19 cellular contexts compared by ENCODE assay signal in genomic region chr11:8372641-8373381, GRCh38.
DNase-seq lines count a peak whose midpoint lies in the region; ATAC-seq and TF ChIP-seq lines count a peak whose summit lies in the region.
"Had no signal": no experiment of that assay in that cellular context is flagged by ENCODE, and none has a peak within 500 bp of the region (broad histone marks: within the 10 kb centered on the region; RNA-seq: fewer than 3 reads in every experiment).

No MANE protein-coding gene starts in this region.

- H2AFZ ChIP-seq in neural progenitor cell (replicated peaks), result no peak overlapping the region
- H2AFZ ChIP-seq: GM23338 had no signal

- H3K9ac ChIP-seq in neural progenitor cell, result no peak overlapping the region

- peaks cover 6% of the 10 kb centered on the region for H3K36me3 Mint-ChIP-seq in neural progenitor cell

- no peak overlapping the region for H3K4me3 Mint-ChIP-seq in neural progenitor cell
- H3K4me3 Mint-ChIP-seq: CD4-positive, alpha-beta T cell; GM23338; HFFc6 had no signal

- H3K79me2 ChIP-seq in neural progenitor cell (ENCODE audit: low read depth), result no peaks in the 10 kb centered on the region

- no peak overlapping the region for H3K4me2 ChIP-seq in neural progenitor cell
- H3K4me2 ChIP-seq: A549, GM23338 had no signal

- TF ChIP-seq CTCF in neural progenitor cell (IDR thresholded peaks at IDR 0.05) (no peak), upper lobe of right lung (IDR thresholded peaks at IDR 0.05) (no peak), transverse colon (IDR thresholded peaks at IDR 0.05) (no peak)

- peak; percentile 12 for DNase-seq in activated CD4-positive, CD25-positive, alpha-beta regulatory T cell treated with anti-CD3 and anti-CD28 coated beads, Interleukin-2, amount 50 U/mL, for 72 hours
- DNase-seq in islet precursor cell (peak; percentile 44), neural progenitor cell (ENCODE audit: low spot score) (no peak), upper lobe of right lung (peak; percentile 36), DMS79 treated with DMSO at 0.1 percent for 48 hours (lab: John Stamatoyannopoulos, UW) (no peak), transverse colon (no peak)
- DNase-seq: AML-193, Caco-2, GDM1, H7, HFFc6 had no signal

- peak overlapping the region; percentile 60 for H3K27ac Mint-ChIP-seq in neural progenitor cell
- H3K27ac Mint-ChIP-seq: CD4-positive, alpha-beta T cell; GM23338; HFFc6 had no signal

- H3K4me3 ChIP-seq in neural progenitor cell (no peak overlapping the region), upper lobe of right lung (no peak overlapping the region), transverse colon (no peak overlapping the region)
- H3K4me3 ChIP-seq: A549, GM23338 had no signal

- H3K27me3 Mint-ChIP-seq in neural progenitor cell (ENCODE audit: insufficient read depth, low read depth), result no peaks in the 10 kb centered on the region
- H3K27me3 Mint-ChIP-seq: CD4-positive, alpha-beta T cell had no signal

- H3K27ac ChIP-seq in neural progenitor cell, result no peak overlapping the region
- H3K27ac ChIP-seq in upper lobe of right lung, result no peak overlapping the region
- H3K27ac ChIP-seq in transverse colon, result no peak overlapping the region
- H3K27ac ChIP-seq: 22Rv1, A549, C4-2B had no signal

- peaks cover 18% of the 10 kb centered on the region for H3K4me1 ChIP-seq in neural progenitor cell
- H3K4me1 ChIP-seq in upper lobe of right lung, result no peaks in the 10 kb centered on the region
- H3K4me1 ChIP-seq in transverse colon, result no peaks in the 10 kb centered on the region
- H3K4me1 ChIP-seq: A549, Caco-2 had no signal

- no peaks in the 10 kb centered on the region for H4K20me1 ChIP-seq in neural progenitor cell (ENCODE audit: low read depth)

- H3K36me3 ChIP-seq in neural progenitor cell (no peaks in the 10 kb centered on the region), upper lobe of right lung (no peaks in the 10 kb centered on the region), transverse colon (no peaks in the 10 kb centered on the region)

- no peak for TF ChIP-seq POLR2A in transverse colon (IDR thresholded peaks at IDR 0.05)

- in situ Hi-C loops in transverse colon (cut with MboI; ENCODE audit: low pct_ligation_motif_present in 1 of 4, low pct_unique_long_range_greater_than_20kb in 1 of 4, low sequenced_read_pairs in 3 of 4), result loop anchor here in 1 of 4 donors (25.0 kb wide), 1 partner anchor 189 kb away; no protein-coding TSS in a partner anchor

- H3F3A ChIP-seq in neural progenitor cell (ENCODE audit: low read depth), result peaks cover 9% of the 10 kb centered on the region

- no peaks in the 10 kb centered on the region for H3K9me3 ChIP-seq in neural progenitor cell (ENCODE audit: low read depth)
- no peaks in the 10 kb centered on the region for H3K9me3 ChIP-seq in upper lobe of right lung
- H3K9me3 ChIP-seq in transverse colon, result no peaks in the 10 kb centered on the region
- H3K9me3 ChIP-seq: A549, Caco-2 had no signal

- no peaks in the 10 kb centered on the region for H3K27me3 ChIP-seq in neural progenitor cell
- H3K27me3 ChIP-seq in upper lobe of right lung, result no peaks in the 10 kb centered on the region
- no peaks in the 10 kb centered on the region for H3K27me3 ChIP-seq in transverse colon

- WGBS in transverse colon (ENCODE audit: low coverage in 1 of 2), 2 donors, result 86 to 100% methylated on average over 1 to 11 of the region's 12 CpGs

- intact Hi-C loops in upper lobe of right lung (cut with DNase I), result no loop called here
- intact Hi-C loops in transverse colon (cut with DNase I; ENCODE audit: low total_unique reads), result no loop called here

- no peak for TF ChIP-seq EP300 in transverse colon (IDR thresholded peaks at IDR 0.05; ENCODE audit: low read depth)

- peaks cover 9% of the 10 kb centered on the region for H3K4me1 Mint-ChIP-seq in neural progenitor cell

- no peaks in the 10 kb centered on the region for H3K9me3 Mint-ChIP-seq in neural progenitor cell
- H3K9me3 Mint-ChIP-seq: CD4-positive, alpha-beta T cell; GM23338; HFFc6 had no signal

- ATAC-seq in activated CD4-positive, CD25-positive, alpha-beta regulatory T cell treated with anti-CD3 and anti-CD28 coated beads, Interleukin-2, amount 50 U/mL, for 24 hours, result no peak
- ATAC-seq in upper lobe of right lung (no peak), HG02610 (IDR thresholded peaks at IDR 0.05; ENCODE audit: unreplicated experiment) (no peak)
- ATAC-seq: A549, GM23338, HCT116 had no signal

Comparison
In these comparisons a context has a peak if more than half of its experiments do, and no peak if none do; other contexts are left out.
1. DNase-seq: peak in activated CD4-positive, CD25-positive, alpha-beta regulatory T cell treated with anti-CD3 and anti-CD28 coated beads, Interleukin-2, amount 50 U/mL, for 72 hours (single experiment), islet precursor cell (single experiment) and upper lobe of right lung (single experiment); none in neural progenitor cell (single experiment), DMS79 treated with DMSO at 0.1 percent for 48 hours (single experiment) and transverse colon (single experiment).